ENCODE assay signal across 11 cellular contexts in genomic region chr22:40535642-40536041, GRCh38.
DNase-seq lines count a peak whose midpoint lies in the region; ATAC-seq, FAIRE-seq and TF ChIP-seq lines count a peak whose summit lies in the region.
"Had no signal": no experiment of that assay in that cellular context is flagged by ENCODE, and none has a peak within 500 bp of the region (broad histone marks: within the 10 kb centered on the region; RNA-seq: fewer than 3 reads in every experiment).

No MANE protein-coding gene starts in this region.

- H3K4me1 ChIP-seq in ACC112 (ENCODE audit: control insufficient read depth, insufficient read depth, low read length, unreplicated experiment) (peaks cover 41% of the 10 kb centered on the region), HEK293 (ENCODE audit: control insufficient read depth, insufficient read depth, low read length) (peaks cover 35% of the 10 kb centered on the region)

- no peaks in the 10 kb centered on the region for H3K27me3 Mint-ChIP-seq in activated naive CD8-positive, alpha-beta T cell treated with anti-CD3 and anti-CD28 coated beads, Interleukin-2, amount 10 ng/mL, durations not matched to agents 7 days and 5 days
- H3K27me3 Mint-ChIP-seq in mesothelial cell of epicardium (ENCODE audit: low read depth): no peaks in the 10 kb centered on the region

- peaks cover 37% of the 10 kb centered on the region for H3K4me1 Mint-ChIP-seq in activated naive CD8-positive, alpha-beta T cell treated with anti-CD3 and anti-CD28 coated beads, Interleukin-2, amount 10 ng/mL, durations not matched to agents 7 days and 5 days
- peaks cover 42% of the 10 kb centered on the region for H3K4me1 Mint-ChIP-seq in mesothelial cell of epicardium

- CTCF ChIA-PET in HEK293 (lab: Yijun Ruan, JAX): interaction anchor here (0.6 kb wide), 1 partner anchor 56 kb away, joined by 4 read pairs; no protein-coding TSS in a partner anchor

- H3K27ac ChIP-seq in ACC112 (ENCODE audit: low read depth, low read length) (peak overlapping the region; percentile 80), HEK293 (ENCODE audit: extremely low read depth, low read depth, low read length) (0 out of 2 replicates have a peak overlapping the region, but pooled peaks have one; percentile 6)

- H2AFZ ChIP-seq in ACC112 (ENCODE audit: low read length, unreplicated experiment): no peak overlapping the region

- TF ChIP-seq CTCF in HEK293 (tag by site-specific recombination; IDR thresholded peaks at IDR 0.05) (no peak), mesothelial cell of epicardium (IDR thresholded peaks at IDR 0.05; ENCODE audit: unreplicated experiment) (no peak)

- H3K27ac Mint-ChIP-seq in activated naive CD8-positive, alpha-beta T cell treated with anti-CD3 and anti-CD28 coated beads, Interleukin-2, amount 10 ng/mL, durations not matched to agents 7 days and 5 days: peak overlapping the region; percentile 88
- H3K27ac Mint-ChIP-seq in mesothelial cell of epicardium: peak overlapping the region; percentile 98

- FAIRE-seq in urothelium cell line (lab: Jason Lieb, UNC): no peak

- POLR2A ChIA-PET in HEK293 (lab: Yijun Ruan, JAX): interaction anchor here (2.9 kb wide), 1 partner anchor 101 kb away, joined by 27 read pairs; the partner anchor contains the start of gene MRTFA
- POLR2A ChIA-PET in activated naive CD8-positive, alpha-beta T cell treated with anti-CD3 and anti-CD28 coated beads, Interleukin-2, amount 10 ng/mL, durations not matched to agents 7 days and 5 days (lab: Charles Lee): interaction anchor here (0.7 kb wide), 1 partner anchor 439 kb away, joined by 4 read pairs; no protein-coding TSS in a partner anchor

- H3K4me3 Mint-ChIP-seq in activated naive CD8-positive, alpha-beta T cell treated with anti-CD3 and anti-CD28 coated beads, Interleukin-2, amount 10 ng/mL, durations not matched to agents 7 days and 5 days: no peak overlapping the region
- no peak overlapping the region for H3K4me3 Mint-ChIP-seq in mesothelial cell of epicardium

- H3K27me3 ChIP-seq in ACC112 (ENCODE audit: insufficient read depth, low read length): no peaks in the 10 kb centered on the region

- peaks cover 3% of the 10 kb centered on the region for H3K36me3 Mint-ChIP-seq in activated naive CD8-positive, alpha-beta T cell treated with anti-CD3 and anti-CD28 coated beads, Interleukin-2, amount 10 ng/mL, durations not matched to agents 7 days and 5 days
- H3K36me3 Mint-ChIP-seq in mesothelial cell of epicardium: peaks cover 4% of the 10 kb centered on the region

- no peak for DNase-seq in activated naive CD8-positive, alpha-beta T cell treated with anti-CD3 and anti-CD28 coated beads, Interleukin-2, amount 10 ng/mL, durations not matched to agents 7 days and 5 days
- DNase-seq in mesothelial cell of epicardium (ENCODE audit: low spot score in 2 of 2, unreplicated experiment in 2 of 2): no peak
- no peak for DNase-seq in NCI-H526 (lab: John Stamatoyannopoulos, UW)
- no peak for DNase-seq in urothelium cell line (ENCODE audit: low spot score)
- no peak for DNase-seq in C1 segment of cervical spinal cord (lab: John Stamatoyannopoulos, UW)
- DNase-seq: activated T-cell treated with anti-CD3 and anti-CD28 coated beads, Interleukin-2, amount 50 U/mL, for 1 hour; Calu3; NCI-H446 had no signal

- H3K9me3 Mint-ChIP-seq in activated naive CD8-positive, alpha-beta T cell treated with anti-CD3 and anti-CD28 coated beads, Interleukin-2, amount 10 ng/mL, durations not matched to agents 7 days and 5 days: no peaks in the 10 kb centered on the region
- H3K9me3 Mint-ChIP-seq in mesothelial cell of epicardium: no peaks in the 10 kb centered on the region

- H3K4me3 ChIP-seq in ACC112 (ENCODE audit: low read depth, low read length) (no peak overlapping the region), HEK293 (ENCODE audit: low read depth, low read length) (no peak overlapping the region)

- H3K9me3 ChIP-seq in HEK293 (ENCODE audit: control insufficient read depth, insufficient read depth, low read depth, low read length): no peaks in the 10 kb centered on the region

- H3K79me2 ChIP-seq in ACC112 (ENCODE audit: control insufficient read depth, insufficient read depth, low read length, unreplicated experiment): peaks cover 28% of the 10 kb centered on the region

- H3K36me3 ChIP-seq in ACC112 (ENCODE audit: insufficient read depth, low read length): no peaks in the 10 kb centered on the region
- no peaks in the 10 kb centered on the region; a peak in 1 of 3 replicates for H3K36me3 ChIP-seq in HEK293 (ENCODE audit: control insufficient read depth in 2 of 2, insufficient read depth in 1 of 2, low read length in 2 of 2)

- ATAC-seq in activated naive CD8-positive, alpha-beta T cell treated with anti-CD3 and anti-CD28 coated beads, Interleukin-2, amount 10 ng/mL, durations not matched to agents 7 days and 5 days (ENCODE audit: low read depth): no peak
- ATAC-seq in HG02973 (IDR thresholded peaks at IDR 0.05; ENCODE audit: unreplicated experiment): no peak

TF ChIP-seq in HEK293, 187 proteins besides CTCF, POLR2A, EP300 and RAD21:
- TF ChIP-seq SETDB1 (IDR thresholded peaks at IDR 0.05; ENCODE audit: insufficient read length, low read length) (no peak), ZNF350 (tag by site-specific recombination; IDR thresholded peaks at IDR 0.05) (no peak), FEZF1 (tag by site-specific recombination; IDR thresholded peaks at IDR 0.05) (no peak), BCL11A (tag by site-specific recombination; IDR thresholded peaks at IDR 0.05; ENCODE audit: low read depth) (no peak), ZNF354C (tag by site-specific recombination; IDR thresholded peaks at IDR 0.05; ENCODE audit: borderline replicate concordance, low read depth) (no peak), ZNF175 (tag by site-specific recombination; IDR thresholded peaks at IDR 0.05) (no peak), ZNF660 (tag by site-specific recombination; IDR thresholded peaks at IDR 0.05) (no peak), ZNF426 (tag by site-specific recombination; IDR thresholded peaks at IDR 0.05) (no peak), ZNF843 (tag by site-specific recombination; IDR thresholded peaks at IDR 0.05) (no peak)
TF ChIP-seq in HEK293: peak in this region for 0.
